Comparison of ENCODE assay signal across 9 cellular contexts in the genomic region with DNA sequence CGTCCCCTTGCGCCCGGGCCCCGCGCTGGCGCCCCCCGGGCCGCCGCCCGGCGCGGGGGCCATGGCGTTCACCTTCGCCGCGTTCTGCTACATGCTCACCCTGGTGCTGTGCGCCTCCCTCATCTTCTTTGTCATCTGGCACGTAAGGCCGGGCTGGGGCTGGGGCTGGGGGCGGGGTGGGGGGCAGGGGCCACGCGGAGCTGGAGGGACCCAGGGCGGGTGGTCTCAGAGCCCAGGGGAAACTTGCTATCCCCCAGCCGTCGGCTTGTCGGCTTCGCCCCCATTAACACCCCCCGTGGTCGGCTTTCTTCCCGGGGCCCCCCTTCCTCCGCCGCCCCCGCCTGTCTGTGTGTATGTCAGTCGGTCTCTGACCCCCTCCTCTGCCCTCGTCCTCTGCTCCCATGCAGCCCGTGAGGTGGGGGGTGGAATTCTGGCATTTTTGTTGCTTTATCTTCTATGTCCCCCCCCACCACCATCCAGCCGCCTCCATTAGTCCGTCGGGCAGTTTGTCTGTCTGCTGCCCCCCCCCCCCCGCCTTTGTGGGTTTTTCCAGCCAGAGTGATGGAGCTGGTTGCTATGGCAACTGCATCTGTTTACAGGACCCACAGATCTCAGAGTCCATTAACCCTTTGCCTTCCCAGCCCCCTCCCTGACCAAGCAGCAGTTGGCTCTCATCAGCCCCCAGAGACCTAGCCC. TPM values are rescaled to one million over a fixed set of nuclear protein-coding genes. Genes with fewer than 3 reads are reported as not detected.
A peak's percentile ranks its signal among the peaks of the same experiment; 100 is the strongest.
DNase-seq lines count a peak whose midpoint lies in the region; ATAC-seq, FAIRE-seq and TF ChIP-seq lines count a peak whose summit lies in the region.
"Had no signal": no experiment of that assay in that cellular context is flagged by ENCODE, and none has a peak within 500 bp of the region (broad histone marks: within the 10 kb centered on the region; RNA-seq: fewer than 3 reads in every experiment).

No MANE protein-coding gene starts in this region.

- peaks cover 30% of the 10 kb centered on the region for H3K36me3 Mint-ChIP-seq in activated T-helper 2 cell treated with anti-CD3 and anti-CD28 coated beads, Interferon-gamma antibody, Interleukin-2, Interleukin-4, amounts not matched to agents 10 μg/mL and 5 μg/mL and 100 μg/mL, durations not matched to agents 14 hours and 24 hours and 36 hours (ENCODE audit: low read depth)
- peaks cover 20% of the 10 kb centered on the region for H3K36me3 Mint-ChIP-seq in memory B cell

- intact Hi-C loops in activated T-helper 2 cell treated with anti-CD3 and anti-CD28 coated beads, Interferon-gamma antibody, Interleukin-2, Interleukin-4, amounts not matched to agents 10 μg/mL and 5 μg/mL and 100 μg/mL, durations not matched to agents 14 hours and 24 hours and 36 hours (cut with micrococcal nuclease), result no loop called here
- intact Hi-C loops in kidney (cut with DNase I), result loop anchor here (10.0 kb wide), 1 partner anchor 54 kb away; no protein-coding TSS in a partner anchor

- H3K4me3 ChIP-seq in BE2C (ENCODE audit: low read depth, low read length) (peak overlapping the region; percentile 45), HAP-1 (peak overlapping the region; percentile 28), kidney (ENCODE audit: low read length in 2 of 2) (no peak overlapping the region)

- peak overlapping the region; percentile 68 for H3K4me3 Mint-ChIP-seq in activated T-helper 2 cell treated with anti-CD3 and anti-CD28 coated beads, Interferon-gamma antibody, Interleukin-2, Interleukin-4, amounts not matched to agents 10 μg/mL and 5 μg/mL and 100 μg/mL, durations not matched to agents 14 hours and 24 hours and 36 hours (ENCODE audit: low read depth)
- peak overlapping the region; percentile 83 for H3K4me3 Mint-ChIP-seq in memory B cell

- peaks cover 28% of the 10 kb centered on the region for H3K36me3 ChIP-seq in BE2C
- H3K36me3 ChIP-seq in HAP-1 (replicated peaks), result peaks cover 10% of the 10 kb centered on the region
- peaks cover 8 to 13% of the 10 kb centered on the region in 2 donors for H3K36me3 ChIP-seq in kidney (ENCODE audit: control insufficient read depth in 1 of 2, insufficient read depth in 2 of 2, low read length in 2 of 2)

- TF ChIP-seq CTCF in BE2C (IDR thresholded peaks at IDR 0.05; ENCODE audit: low read depth, low read length) (no peak), kidney (IDR thresholded peaks at IDR 0.05; ENCODE audit: borderline replicate concordance, extremely low read depth, insufficient read depth) (no peak)

- H3K9me3 Mint-ChIP-seq in activated T-helper 2 cell treated with anti-CD3 and anti-CD28 coated beads, Interferon-gamma antibody, Interleukin-2, Interleukin-4, amounts not matched to agents 10 μg/mL and 5 μg/mL and 100 μg/mL, durations not matched to agents 14 hours and 24 hours and 36 hours, result no peaks in the 10 kb centered on the region
- no peaks in the 10 kb centered on the region for H3K9me3 Mint-ChIP-seq in memory B cell

- in situ Hi-C loops in HAP-1 (cut with MboI; ENCODE audit: low sequenced_read_pairs), result no loop called here

- peaks cover 14% of the 10 kb centered on the region for H3K27me3 Mint-ChIP-seq in activated T-helper 2 cell treated with anti-CD3 and anti-CD28 coated beads, Interferon-gamma antibody, Interleukin-2, Interleukin-4, amounts not matched to agents 10 μg/mL and 5 μg/mL and 100 μg/mL, durations not matched to agents 14 hours and 24 hours and 36 hours (ENCODE audit: low read depth)
- peaks cover 11% of the 10 kb centered on the region for H3K27me3 Mint-ChIP-seq in memory B cell

- DNase-seq in BE2C, result no peak
- peak in 1 of 2 experiments; percentile 44 for DNase-seq in HAP-1 (ENCODE audit: low spot score in 2 of 2)
- no peak for DNase-seq in activated T-helper 2 cell treated with anti-CD3 and anti-CD28 coated beads, Interferon-gamma antibody, Interleukin-2, Interleukin-4, amounts not matched to agents 10 μg/mL and 5 μg/mL and 100 μg/mL, durations not matched to agents 14 hours and 24 hours and 36 hours (ENCODE audit: low spot score)
- no peak for DNase-seq in memory B cell (ENCODE audit: low spot score in 2 of 2)
- no peak for DNase-seq in kidney
- no peak for DNase-seq in islet precursor cell

- no peak for FAIRE-seq in kidney (lab: Jason Lieb, UNC)

- H3K27ac ChIP-seq in kidney (ENCODE audit: low read depth in 2 of 2, low read length in 2 of 2), result no peak overlapping the region
- H3K27ac ChIP-seq: psoas muscle had no signal

- H3K9ac ChIP-seq in kidney (ENCODE audit: low read length in 2 of 2), result no peak overlapping the region

- no peaks in the 10 kb centered on the region for H3K27me3 ChIP-seq in BE2C
- H3K27me3 ChIP-seq in HAP-1 (ENCODE audit: low read depth), result no peaks in the 10 kb centered on the region

- H3K9me3 ChIP-seq in BE2C, result no peaks in the 10 kb centered on the region
- no peaks in the 10 kb centered on the region for H3K9me3 ChIP-seq in HAP-1
- H3K9me3 ChIP-seq in kidney (ENCODE audit: control insufficient read depth in 1 of 2, low read length in 2 of 2), result no peaks in the 10 kb centered on the region
- H3K9me3 ChIP-seq: psoas muscle had no signal

- ATAC-seq in memory B cell (ENCODE audit: low read depth) (no peak), GM21576 (IDR thresholded peaks at IDR 0.05; ENCODE audit: unreplicated experiment) (no peak), GM18511 (IDR thresholded peaks at IDR 0.05; ENCODE audit: unreplicated experiment) (no peak)

- no peak overlapping the region for H3K27ac Mint-ChIP-seq in activated T-helper 2 cell treated with anti-CD3 and anti-CD28 coated beads, Interferon-gamma antibody, Interleukin-2, Interleukin-4, amounts not matched to agents 10 μg/mL and 5 μg/mL and 100 μg/mL, durations not matched to agents 14 hours and 24 hours and 36 hours
- H3K27ac Mint-ChIP-seq in memory B cell, result peak overlapping the region; percentile 78

- H3K4me1 Mint-ChIP-seq in activated T-helper 2 cell treated with anti-CD3 and anti-CD28 coated beads, Interferon-gamma antibody, Interleukin-2, Interleukin-4, amounts not matched to agents 10 μg/mL and 5 μg/mL and 100 μg/mL, durations not matched to agents 14 hours and 24 hours and 36 hours (ENCODE audit: low read depth), result peaks cover 21% of the 10 kb centered on the region
- H3K4me1 Mint-ChIP-seq in memory B cell, result peaks cover 32% of the 10 kb centered on the region

- H3K4me1 ChIP-seq in BE2C (peaks cover 29% of the 10 kb centered on the region), HAP-1 (no peaks in the 10 kb centered on the region; the same call in 1 of the 2 replicates), kidney (ENCODE audit: control insufficient read depth in 1 of 2, insufficient read depth in 1 of 2, low read depth in 1 of 2, low read length in 2 of 2) (peaks cover 0 to 5% of the 10 kb centered on the region in 2 donors)

RNA-seq across cellular contexts. Expression of a gene that starts 0.6 kb away (rescaled TPM):
- 8.1 TPM for polyA plus RNA-seq in BE2C (2012; ENCODE audit: insufficient read depth, insufficient read length, low read depth)
- total RNA-seq in activated T-helper 2 cell treated with anti-CD3 and anti-CD28 coated beads, Interferon-gamma antibody, Interleukin-2, Interleukin-4, amounts not matched to agents 10 μg/mL and 5 μg/mL and 100 μg/mL, durations not matched to agents 14 hours and 24 hours and 36 hours, result 0.91 and 1.5 TPM in 2 replicates
- total RNA-seq in kidney, result 0.63 TPM
- not detected for polyA plus RNA-seq in kidney (ENCODE audit: insufficient read depth, low read depth, low replicate concordance)
- total RNA-seq: psoas muscle had no signal

RNA-seq across cellular contexts. Expression of a gene that starts 10.1 kb away (rescaled TPM):
- 263 TPM for polyA plus RNA-seq in BE2C (2012; ENCODE audit: insufficient read depth, insufficient read length, low read depth)
- 134 and 139 TPM in 2 replicates for total RNA-seq in activated T-helper 2 cell treated with anti-CD3 and anti-CD28 coated beads, Interferon-gamma antibody, Interleukin-2, Interleukin-4, amounts not matched to agents 10 μg/mL and 5 μg/mL and 100 μg/mL, durations not matched to agents 14 hours and 24 hours and 36 hours
- 153 TPM for total RNA-seq in kidney
- polyA plus RNA-seq in kidney (ENCODE audit: insufficient read depth, low read depth, low replicate concordance), result 197 TPM

RNA-seq across cellular contexts. Expression of a gene that starts 10.4 kb away (rescaled TPM):
- 314 TPM for polyA plus RNA-seq in BE2C (2012; ENCODE audit: insufficient read depth, insufficient read length, low read depth)
- total RNA-seq in activated T-helper 2 cell treated with anti-CD3 and anti-CD28 coated beads, Interferon-gamma antibody, Interleukin-2, Interleukin-4, amounts not matched to agents 10 μg/mL and 5 μg/mL and 100 μg/mL, durations not matched to agents 14 hours and 24 hours and 36 hours, result 78.9 and 85.2 TPM in 2 replicates
- 92.1 TPM for total RNA-seq in kidney
- 115 TPM for polyA plus RNA-seq in kidney (ENCODE audit: insufficient read depth, low read depth, low replicate concordance)

RNA-seq across cellular contexts. Expression of a gene that starts 13.2 kb away (rescaled TPM):
- polyA plus RNA-seq in BE2C (2012; ENCODE audit: insufficient read depth, insufficient read length, low read depth), result 16.8 TPM
- total RNA-seq in activated T-helper 2 cell treated with anti-CD3 and anti-CD28 coated beads, Interferon-gamma antibody, Interleukin-2, Interleukin-4, amounts not matched to agents 10 μg/mL and 5 μg/mL and 100 μg/mL, durations not matched to agents 14 hours and 24 hours and 36 hours, result not detected in 2 replicates
- 0.19 TPM for total RNA-seq in kidney
- not detected for polyA plus RNA-seq in kidney (ENCODE audit: insufficient read depth, low read depth, low replicate concordance)
- total RNA-seq: psoas muscle had no signal

RNA-seq across cellular contexts. Expression of a gene that starts 21.0 kb away (rescaled TPM):
- 79.2 TPM for polyA plus RNA-seq in BE2C (2012; ENCODE audit: insufficient read depth, insufficient read length, low read depth)
- total RNA-seq in activated T-helper 2 cell treated with anti-CD3 and anti-CD28 coated beads, Interferon-gamma antibody, Interleukin-2, Interleukin-4, amounts not matched to agents 10 μg/mL and 5 μg/mL and 100 μg/mL, durations not matched to agents 14 hours and 24 hours and 36 hours, result 48.3 and 51.9 TPM in 2 replicates
- 30.6 TPM for total RNA-seq in kidney
- polyA plus RNA-seq in kidney (ENCODE audit: insufficient read depth, low read depth, low replicate concordance), result 16.2 TPM

Comparison
In these comparisons a context has a peak if more than half of its experiments do, and no peak if none do; other contexts are left out.
1. H3K4me3 ChIP-seq: peak in BE2C (single experiment) and HAP-1 (single experiment); none in kidney (0 of 2).